Comparison of ENCODE assay signal across 31 cellular contexts in the genomic region with DNA sequence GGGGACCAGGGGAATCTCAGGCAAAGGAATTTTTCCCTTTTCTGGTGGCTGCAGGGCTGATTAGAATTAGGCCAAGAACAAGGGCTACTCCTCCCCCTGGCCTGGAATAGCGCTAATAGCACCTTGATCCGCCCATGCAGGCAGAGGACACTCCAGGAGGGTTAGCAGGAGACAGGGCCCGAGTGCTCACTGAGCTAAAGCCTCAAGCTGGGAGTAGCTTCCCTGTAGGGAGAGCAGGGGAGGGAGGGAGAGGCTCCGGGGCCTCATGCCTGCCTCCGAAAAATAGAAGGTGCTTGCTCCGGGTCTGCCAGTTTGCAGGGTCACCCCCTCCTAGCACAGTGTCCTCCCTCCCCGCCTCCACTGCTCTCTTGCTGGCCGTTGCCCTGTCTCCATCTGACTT. TPM values are rescaled to one million over a fixed set of nuclear protein-coding genes. Genes with fewer than 3 reads are reported as not detected.
A peak's percentile ranks its signal among the peaks of the same experiment; 100 is the strongest.
DNase-seq lines count a peak whose midpoint lies in the region; ATAC-seq and TF ChIP-seq lines count a peak whose summit lies in the region.
"Had no signal": no experiment of that assay in that cellular context is flagged by ENCODE, and none has a peak within 500 bp of the region (broad histone marks: within the 10 kb centered on the region; RNA-seq: fewer than 3 reads in every experiment).

No MANE protein-coding gene starts in this region.

- no peaks in the 10 kb centered on the region for H3K9me2 ChIP-seq in OCI-LY7 (ENCODE audit: insufficient read depth, low read length)

- POLR2A ChIA-PET in OCI-LY7 (lab: Charles Lee) = interaction anchor here (0.6 to 1.5 kb wide), 4 partner anchors 13 to 186 kb away, joined by 3 to 7 read pairs (median 4); no protein-coding TSS in a partner anchor

- intact Hi-C loops in natural killer cell (cut with micrococcal nuclease) = no loop called here
- intact Hi-C loops in OCI-LY7 (cut with micrococcal nuclease; ENCODE audit: unreplicated experiment) = no loop called here

- H3K36me3 ChIP-seq in OCI-LY7 (ENCODE audit: insufficient read depth, low read length) = peaks cover 64% of the 10 kb centered on the region
- H3K36me3 ChIP-seq: thyroid gland had no signal

- H3K4me1 Mint-ChIP-seq in natural killer cell treated with Interleukin-12 subunit alpha and Interleukin-12 subunit beta and Interleukin-15 and Interleukin-18, amount 100 ng/mL, for 72 hours (ENCODE audit: low read depth in 2 of 2) = peaks cover 45 to 48% of the 10 kb centered on the region in 2 donors
- H3K4me1 Mint-ChIP-seq in natural killer cell = peaks cover 56% of the 10 kb centered on the region in 2 donors
- peaks cover 66% of the 10 kb centered on the region for H3K4me1 Mint-ChIP-seq in activated naive CD8-positive, alpha-beta T cell treated with anti-CD3 and anti-CD28 coated beads, Interleukin-2, amount 50 U/mL, for 24 hours
- H3K4me1 Mint-ChIP-seq in stimulated activated effector memory CD8-positive, alpha-beta T cell treated with anti-CD3 and anti-CD28 coated beads, Interleukin-12 subunit alpha, Interleukin-12 subunit beta, amount 100 ng/mL, for 72 hours = peaks cover 78% of the 10 kb centered on the region

- peak overlapping the region; percentile 12 for H3K4me3 ChIP-seq in OCI-LY7 (ENCODE audit: low read depth, low read length, poor library complexity, severe bottlenecking)
- H3K4me3 ChIP-seq: thyroid gland had no signal

- DNase-seq in natural killer cell treated with Interleukin-12 subunit alpha and Interleukin-12 subunit beta and Interleukin-15 and Interleukin-18, amount 100 ng/mL, for 72 hours (ENCODE audit: low spot score) = no peak
- no peak for DNase-seq in natural killer cell
- DNase-seq in OCI-LY7 (ENCODE audit: low spot score) = no peak
- no peak for DNase-seq in activated naive CD8-positive, alpha-beta T cell treated with anti-CD3 and anti-CD28 coated beads, Interleukin-2, amount 50 U/mL, for 24 hours
- DNase-seq in stimulated activated effector memory CD8-positive, alpha-beta T cell treated with anti-CD3 and anti-CD28 coated beads, Interleukin-12 subunit alpha, Interleukin-12 subunit beta, amount 100 ng/mL, for 72 hours (ENCODE audit: low spot score in 2 of 2) = no peak
- DNase-seq in NCI-H2107 (lab: John Stamatoyannopoulos, UW) = no peak
- DNase-seq in medulla oblongata (ENCODE audit: extremely low spot score) = no peak
- DNase-seq in NCI-H526 (lab: John Stamatoyannopoulos, UW) = no peak
- DNase-seq: activated naive CD4-positive, alpha-beta T cell treated with Interleukin-2 at 50 U/mL for 16 hours; CD8-positive, alpha-beta T cell; DMS153; effector CD8-positive, alpha-beta T cell; GDM1; H9; hypothalamus; IMR-90; NCI-H1436; NCI-H510A treated with DMSO at 0.1 percent for 48 hours; NK-92 treated with Interleukin-12 subunit alpha and Interleukin-12 subunit beta, amount 100 ng/mL, for 24 hours; RPMI8226; small intestine; stimulated activated naive B cell treated with anti-CD40 and anti-IgM and Interleukin-4, amounts not matched to agents 10 μg/mL and 1 μg/mL and 100 μg/mL, for 72 hours; thyroid gland had no signal

- CTCF ChIA-PET in OCI-LY7 (lab: Charles Lee; ENCODE audit: unreplicated experiment) = interaction anchor here (0.6 kb wide), 1 partner anchor 28 kb away, joined by 9 read pairs; no protein-coding TSS in a partner anchor

- H3K9me3 Mint-ChIP-seq in natural killer cell treated with Interleukin-12 subunit alpha and Interleukin-12 subunit beta and Interleukin-15 and Interleukin-18, amount 100 ng/mL, for 72 hours = no peaks in the 10 kb centered on the region
- no peaks in the 10 kb centered on the region for H3K9me3 Mint-ChIP-seq in natural killer cell
- no peaks in the 10 kb centered on the region for H3K9me3 Mint-ChIP-seq in activated naive CD8-positive, alpha-beta T cell treated with anti-CD3 and anti-CD28 coated beads, Interleukin-2, amount 50 U/mL, for 24 hours
- H3K9me3 Mint-ChIP-seq in stimulated activated effector memory CD8-positive, alpha-beta T cell treated with anti-CD3 and anti-CD28 coated beads, Interleukin-12 subunit alpha, Interleukin-12 subunit beta, amount 100 ng/mL, for 72 hours = no peaks in the 10 kb centered on the region
- H3K9me3 Mint-ChIP-seq: CD8-positive, alpha-beta T cell; H9; stimulated activated naive B cell treated with anti-CD40 and anti-IgM and Interleukin-4, amounts not matched to agents 10 μg/mL and 1 μg/mL and 100 μg/mL, for 72 hours had no signal

- TF ChIP-seq CTCF in natural killer cell (IDR thresholded peaks at IDR 0.05) (no peak), OCI-LY7 (conservative IDR thresholded peaks at IDR 0.05; ENCODE audit: low read length) (no peak)

- H4K20me1 ChIP-seq in OCI-LY7 (ENCODE audit: insufficient read depth, low read length) = no peaks in the 10 kb centered on the region

- H3K79me2 ChIP-seq in OCI-LY7 (ENCODE audit: insufficient read depth, low read depth, low read length) = peaks cover 30% of the 10 kb centered on the region; the same call in 1 of the 2 replicates

- peak overlapping the region; percentile 21 for H3K27ac ChIP-seq in OCI-LY7 (ENCODE audit: low read depth, low read length, poor library complexity, severe bottlenecking)
- H3K27ac ChIP-seq: thyroid gland had no signal

- peaks cover 69% of the 10 kb centered on the region for H3K4me1 ChIP-seq in OCI-LY7 (ENCODE audit: insufficient read depth, low read length, poor library complexity, severe bottlenecking)

- BruUV-seq in OCI-LY7 (replicated peaks; lab: Mats Ljungman, UMichigan) = no TSS peak

- peaks cover 29% of the 10 kb centered on the region for H3K36me3 Mint-ChIP-seq in natural killer cell treated with Interleukin-12 subunit alpha and Interleukin-12 subunit beta and Interleukin-15 and Interleukin-18, amount 100 ng/mL, for 72 hours
- H3K36me3 Mint-ChIP-seq in natural killer cell = peaks cover 8% of the 10 kb centered on the region
- H3K36me3 Mint-ChIP-seq in activated naive CD8-positive, alpha-beta T cell treated with anti-CD3 and anti-CD28 coated beads, Interleukin-2, amount 50 U/mL, for 24 hours (ENCODE audit: low read depth) = peaks cover 70% of the 10 kb centered on the region
- H3K36me3 Mint-ChIP-seq in stimulated activated effector memory CD8-positive, alpha-beta T cell treated with anti-CD3 and anti-CD28 coated beads, Interleukin-12 subunit alpha, Interleukin-12 subunit beta, amount 100 ng/mL, for 72 hours = peaks cover 96% of the 10 kb centered on the region

- H3K4me3 Mint-ChIP-seq in natural killer cell treated with Interleukin-12 subunit alpha and Interleukin-12 subunit beta and Interleukin-15 and Interleukin-18, amount 100 ng/mL, for 72 hours = peak overlapping the region; percentile 48
- H3K4me3 Mint-ChIP-seq in natural killer cell = no peak overlapping the region
- H3K4me3 Mint-ChIP-seq in activated naive CD8-positive, alpha-beta T cell treated with anti-CD3 and anti-CD28 coated beads, Interleukin-2, amount 50 U/mL, for 24 hours = peak overlapping the region; percentile 99
- H3K4me3 Mint-ChIP-seq in stimulated activated effector memory CD8-positive, alpha-beta T cell treated with anti-CD3 and anti-CD28 coated beads, Interleukin-12 subunit alpha, Interleukin-12 subunit beta, amount 100 ng/mL, for 72 hours = peak overlapping the region; percentile 100
- H3K4me3 Mint-ChIP-seq: CD8-positive, alpha-beta T cell; H9; stimulated activated naive B cell treated with anti-CD40 and anti-IgM and Interleukin-4, amounts not matched to agents 10 μg/mL and 1 μg/mL and 100 μg/mL, for 72 hours had no signal

- H3K4me2 ChIP-seq in OCI-LY7 (ENCODE audit: low read length) = peak overlapping the region; percentile 12

- no peaks in the 10 kb centered on the region for H3K27me3 Mint-ChIP-seq in natural killer cell treated with Interleukin-12 subunit alpha and Interleukin-12 subunit beta and Interleukin-15 and Interleukin-18, amount 100 ng/mL, for 72 hours
- H3K27me3 Mint-ChIP-seq in natural killer cell (ENCODE audit: low read depth in 2 of 2) = no peaks in the 10 kb centered on the region
- H3K27me3 Mint-ChIP-seq in activated naive CD8-positive, alpha-beta T cell treated with anti-CD3 and anti-CD28 coated beads, Interleukin-2, amount 50 U/mL, for 24 hours = no peaks in the 10 kb centered on the region
- H3K27me3 Mint-ChIP-seq: stimulated activated naive B cell treated with anti-CD40 and anti-IgM and Interleukin-4, amounts not matched to agents 10 μg/mL and 1 μg/mL and 100 μg/mL, for 72 hours had no signal

- no peak for ATAC-seq in natural killer cell treated with Interleukin-12 subunit alpha and Interleukin-12 subunit beta and Interleukin-15 and Interleukin-18, amount 100 ng/mL, for 72 hours
- ATAC-seq in natural killer cell = no peak
- no peak for ATAC-seq in activated naive CD8-positive, alpha-beta T cell treated with anti-CD3 and anti-CD28 coated beads, Interleukin-2, amount 50 U/mL, for 24 hours
- ATAC-seq in stimulated activated effector memory CD8-positive, alpha-beta T cell treated with anti-CD3 and anti-CD28 coated beads, Interleukin-12 subunit alpha, Interleukin-12 subunit beta, amount 100 ng/mL, for 72 hours = no peak
- ATAC-seq: activated CD4-positive, CD25-positive, alpha-beta regulatory T cell treated with anti-CD3 and anti-CD28 coated beads, Interleukin-2, amount 50 U/mL, for 24 hours; CD8-positive, alpha-beta T cell; esophagus mucosa; SK-N-SH treated with all-trans-retinoic acid at 6 μM for 48 hours; stimulated activated naive B cell treated with anti-CD40 and anti-IgM and Interleukin-4, amounts not matched to agents 10 μg/mL and 1 μg/mL and 100 μg/mL, for 72 hours had no signal

- peak overlapping the region in 1 of 2 donors; percentile 70 for H3K27ac Mint-ChIP-seq in natural killer cell treated with Interleukin-12 subunit alpha and Interleukin-12 subunit beta and Interleukin-15 and Interleukin-18, amount 100 ng/mL, for 72 hours
- H3K27ac Mint-ChIP-seq in natural killer cell = peak overlapping the region in 1 of 2 donors; percentile 51
- peak overlapping the region; percentile 99 for H3K27ac Mint-ChIP-seq in activated naive CD8-positive, alpha-beta T cell treated with anti-CD3 and anti-CD28 coated beads, Interleukin-2, amount 50 U/mL, for 24 hours
- peak overlapping the region; percentile 30 for H3K27ac Mint-ChIP-seq in stimulated activated effector memory CD8-positive, alpha-beta T cell treated with anti-CD3 and anti-CD28 coated beads, Interleukin-12 subunit alpha, Interleukin-12 subunit beta, amount 100 ng/mL, for 72 hours
- H3K27ac Mint-ChIP-seq: CD8-positive, alpha-beta T cell; H9; stimulated activated naive B cell treated with anti-CD40 and anti-IgM and Interleukin-4, amounts not matched to agents 10 μg/mL and 1 μg/mL and 100 μg/mL, for 72 hours had no signal

- H2AFZ ChIP-seq in OCI-LY7 (ENCODE audit: low read length) = no peak overlapping the region

- no peaks in the 10 kb centered on the region for H3K9me3 ChIP-seq in OCI-LY7 (ENCODE audit: low read length)
- H3K9me3 ChIP-seq: thyroid gland had no signal

RNA-seq across cellular contexts. Expression of a gene that starts 3.8 kb away (rescaled TPM):
- total RNA-seq in natural killer cell treated with Interleukin-12 subunit alpha and Interleukin-12 subunit beta and Interleukin-15 and Interleukin-18, amount 100 ng/mL, for 72 hours = 100 to 1,000 TPM; 227 to 312 TPM
- total RNA-seq in natural killer cell (100 to 1,000 TPM; 144 to 241 (median 196) TPM), OCI-LY7 (2022) (79.1 and 83.1 TPM in 2 replicates)
- 54.2 and 67.5 TPM in 2 replicates for total RNA-seq in OCI-LY7 (2014; rRNA removed; shearing (Covaris generic))
- total RNA-seq: chondrocyte, frontal cortex, IMR-90, MCF 10A, osteoblast, renal cortical epithelial cell had no signal

RNA-seq across cellular contexts. Expression of a gene that starts 12.1 kb away (rescaled TPM):
- 10 to 100 TPM; 68.0 to 80.0 TPM for total RNA-seq in natural killer cell treated with Interleukin-12 subunit alpha and Interleukin-12 subunit beta and Interleukin-15 and Interleukin-18, amount 100 ng/mL, for 72 hours
- 100 to 1,000 TPM; 109 to 120 (median 109) TPM for total RNA-seq in natural killer cell
- 25.1 and 25.7 TPM in 2 replicates for total RNA-seq in OCI-LY7 (2014; rRNA removed; shearing (Covaris generic))
- 44.6 and 46.1 TPM in 2 replicates for total RNA-seq in OCI-LY7 (2022)

RNA-seq across cellular contexts. Expression of a gene that starts 33.9 kb away (rescaled TPM):
- not detected for total RNA-seq in natural killer cell treated with Interleukin-12 subunit alpha and Interleukin-12 subunit beta and Interleukin-15 and Interleukin-18, amount 100 ng/mL, for 72 hours
- total RNA-seq in natural killer cell = not detected
- total RNA-seq in OCI-LY7 (2014; rRNA removed; shearing (Covaris generic)) = 0.03 TPM in 1 of 2 replicates, not detected in the other
- not detected in 2 replicates for total RNA-seq in OCI-LY7 (2022)
- total RNA-seq: CD8-positive, alpha-beta T cell; chondrocyte; IMR-90; MCF 10A; osteoblast had no signal

RNA-seq across cellular contexts. Expression of a gene that starts 37.0 kb away (rescaled TPM):
- 1 to 10 TPM; 5.8 to 5.9 TPM for total RNA-seq in natural killer cell treated with Interleukin-12 subunit alpha and Interleukin-12 subunit beta and Interleukin-15 and Interleukin-18, amount 100 ng/mL, for 72 hours
- total RNA-seq in natural killer cell = 10 to 100 TPM; 58.3 to 65.2 (median 60.9) TPM
- not detected in 2 replicates for total RNA-seq in OCI-LY7 (2014; rRNA removed; shearing (Covaris generic))
- total RNA-seq in OCI-LY7 (2022) = not detected in 2 replicates
- total RNA-seq: IMR-90, osteoblast had no signal
